ENCODE assay signal across 14 cellular contexts in genomic region chr17:42071810-42072209, GRCh38. TPM values are rescaled to one million over a fixed set of nuclear protein-coding genes. Genes with fewer than 3 reads are reported as not detected.
DNase-seq lines count a peak whose midpoint lies in the region; ATAC-seq, FAIRE-seq and TF ChIP-seq lines count a peak whose summit lies in the region.
"Had no signal": no experiment of that assay in that cellular context is flagged by ENCODE, and none has a peak within 500 bp of the region (broad histone marks: within the 10 kb centered on the region; RNA-seq: fewer than 3 reads in every experiment).

No MANE protein-coding gene starts in this region.

- intact Hi-C loops in activated CD4-positive, alpha-beta T cell treated with anti-CD3 and anti-CD28 coated beads for 36 hours (cut with DNase I, micrococcal nuclease), result no loop called here

- H3K36me3 ChIP-seq in MM.1S (replicated peaks; ENCODE audit: insufficient read depth, low read length), result no peaks in the 10 kb centered on the region
- no peaks in the 10 kb centered on the region for H3K36me3 ChIP-seq in skeletal muscle satellite cell (ENCODE audit: insufficient read depth, low read length)

- no peaks in the 10 kb centered on the region for H3K79me2 ChIP-seq in MM.1S (ENCODE audit: low read length)

- no peak for FAIRE-seq in GM12891 (lab: Jason Lieb, UNC)
- FAIRE-seq: HTR-8/SVneo had no signal

- H3K4me3 ChIP-seq in MM.1S (ENCODE audit: low read length) (no peak overlapping the region), skeletal muscle satellite cell (ENCODE audit: low read length) (no peak overlapping the region)

- no peaks in the 10 kb centered on the region for H3K9me2 ChIP-seq in MM.1S (replicated peaks; ENCODE audit: insufficient read depth, low read length)

- H3K9me3 ChIP-seq in MM.1S (replicated peaks; ENCODE audit: insufficient read depth, low read length) (no peaks in the 10 kb centered on the region), skeletal muscle satellite cell (replicated peaks; ENCODE audit: low read length) (no peaks in the 10 kb centered on the region)

- peak overlapping the region; percentile 18; the same call in 1 of the 2 replicates for H3K4me2 ChIP-seq in MM.1S (ENCODE audit: low read depth, low read length)
- peak overlapping the region; percentile 71 for H3K4me2 ChIP-seq in skeletal muscle satellite cell (ENCODE audit: low read length)

- H3K9ac ChIP-seq in MM.1S (ENCODE audit: low read length) (no peak overlapping the region), skeletal muscle satellite cell (ENCODE audit: low read depth, low read length) (no peak overlapping the region)

- CTCF ChIA-PET in activated CD4-positive, alpha-beta T cell treated with anti-CD3 and anti-CD28 coated beads for 36 hours (lab: Charles Lee), result interaction anchor here (0.6 to 1.3 kb wide), 4 partner anchors 24 to 110 kb away, joined by 3 to 5 read pairs (median 4); no protein-coding TSS in a partner anchor

- H3K9me3 Mint-ChIP-seq in activated CD4-positive, alpha-beta T cell treated with anti-CD3 and anti-CD28 coated beads for 36 hours (ENCODE audit: low read depth), result no peaks in the 10 kb centered on the region
- no peaks in the 10 kb centered on the region for H3K9me3 Mint-ChIP-seq in effector memory CD8-positive, alpha-beta T cell

- TF ChIP-seq CTCF in MM.1S (IDR thresholded peaks at IDR 0.05; ENCODE audit: low read length), result no peak

- no peak overlapping the region for H2AFZ ChIP-seq in MM.1S (ENCODE audit: low read length)

- no peak for DNase-seq in activated CD4-positive, alpha-beta T cell treated with anti-CD3 and anti-CD28 coated beads for 36 hours
- no peak for DNase-seq in activated CD4-positive, alpha-beta T cell treated with anti-CD3 and anti-CD28 coated beads for 48 hours
- DNase-seq in MM.1S (no peak), GM12891 (ENCODE audit: insufficient read length, low spot score) (no peak), 8988T (no peak)
- no peak for DNase-seq in effector memory CD8-positive, alpha-beta T cell
- DNase-seq: activated naive CD4-positive, alpha-beta T cell treated with anti-CD3 and anti-CD28 coated beads, Interleukin-2, amount 50 U/mL, for 16 hours; EL; NCI-H2081; T-helper 9 cell had no signal

- H3F3A ChIP-seq in MM.1S (ENCODE audit: insufficient read depth, low read length), result no peaks in the 10 kb centered on the region

- no peaks in the 10 kb centered on the region for H4K20me1 ChIP-seq in MM.1S (ENCODE audit: insufficient read depth, low read length)

- no peak overlapping the region for H3K27ac ChIP-seq in MM.1S (ENCODE audit: low read length)

- peaks cover 22% of the 10 kb centered on the region for H3K27me3 ChIP-seq in MM.1S (replicated peaks; ENCODE audit: insufficient read depth, low read length)
- peaks cover 35% of the 10 kb centered on the region for H3K27me3 ChIP-seq in skeletal muscle satellite cell (ENCODE audit: control insufficient read depth, insufficient read depth, low read length)

- no peaks in the 10 kb centered on the region for H3K36me3 Mint-ChIP-seq in activated CD4-positive, alpha-beta T cell treated with anti-CD3 and anti-CD28 coated beads for 36 hours (ENCODE audit: low read depth)
- H3K36me3 Mint-ChIP-seq in effector memory CD8-positive, alpha-beta T cell (ENCODE audit: insufficient read depth), result peaks cover 2% of the 10 kb centered on the region

- no peaks in the 10 kb centered on the region for H3K4me1 ChIP-seq in MM.1S (ENCODE audit: low read length)
- H3K4me1 ChIP-seq in skeletal muscle satellite cell (ENCODE audit: control insufficient read depth, insufficient read depth, low read length), result peaks cover 7% of the 10 kb centered on the region

- no peak for TF ChIP-seq POLR2A in GM12891 (IDR thresholded peaks at IDR 0.05; ENCODE audit: low read depth, low read length)

- ATAC-seq in activated CD4-positive, alpha-beta T cell treated with anti-CD3 and anti-CD28 coated beads for 36 hours, result no peak
- no peak for ATAC-seq in effector memory CD8-positive, alpha-beta T cell (replicated peaks)
- ATAC-seq in HG03196 (IDR thresholded peaks at IDR 0.05; ENCODE audit: unreplicated experiment), result no peak

- peaks cover 6% of the 10 kb centered on the region for H3K4me1 Mint-ChIP-seq in activated CD4-positive, alpha-beta T cell treated with anti-CD3 and anti-CD28 coated beads for 36 hours
- H3K4me1 Mint-ChIP-seq in effector memory CD8-positive, alpha-beta T cell (ENCODE audit: low read depth in 2 of 2), result peaks cover 0 to 7% of the 10 kb centered on the region in 2 donors

- POLR2A ChIA-PET in activated CD4-positive, alpha-beta T cell treated with anti-CD3 and anti-CD28 coated beads for 36 hours (lab: Charles Lee), result no interaction called here

- H3K4me3 Mint-ChIP-seq in activated CD4-positive, alpha-beta T cell treated with anti-CD3 and anti-CD28 coated beads for 36 hours, result peak overlapping the region; percentile 33
- peak overlapping the region; percentile 23 to 58 for H3K4me3 Mint-ChIP-seq in effector memory CD8-positive, alpha-beta T cell

- H3K27ac Mint-ChIP-seq in activated CD4-positive, alpha-beta T cell treated with anti-CD3 and anti-CD28 coated beads for 36 hours, result no peak overlapping the region
- H3K27ac Mint-ChIP-seq in effector memory CD8-positive, alpha-beta T cell, result peak overlapping the region; percentile 38 to 44

- H3K27me3 Mint-ChIP-seq in activated CD4-positive, alpha-beta T cell treated with anti-CD3 and anti-CD28 coated beads for 36 hours, result peaks cover 15% of the 10 kb centered on the region
- H3K27me3 Mint-ChIP-seq in effector memory CD8-positive, alpha-beta T cell, result peaks cover 23 to 68% of the 10 kb centered on the region in 2 donors

TF ChIP-seq in GM12891, 5 proteins besides CTCF, POLR2A, EP300 and RAD21:
- no peak for TF ChIP-seq POU2F2 (IDR thresholded peaks at IDR 0.05; ENCODE audit: low read depth, low read length)
- no peak for TF ChIP-seq SPI1 (IDR thresholded peaks at IDR 0.05; ENCODE audit: low read depth, low read length)
- no peak for TF ChIP-seq TAF1 (IDR thresholded peaks at IDR 0.05; ENCODE audit: low read depth, low read length)
- no peak for TF ChIP-seq PAX5 (IDR thresholded peaks at IDR 0.05; ENCODE audit: insufficient read depth, low read length, severe bottlenecking)
- no peak for TF ChIP-seq POLR2AphosphoS5 (IDR thresholded peaks at IDR 0.05; ENCODE audit: low read depth, low read length)

RNA-seq across cellular contexts. Expression of gene C17orf113, which starts 21.4 kb away (rescaled TPM):
- total RNA-seq in activated CD4-positive, alpha-beta T cell treated with anti-CD3 and anti-CD28 coated beads for 36 hours, result under 1 TPM; 0.19 to 0.32 TPM
- total RNA-seq in skeletal muscle satellite cell (2012; rRNA removed), result under 0.01 TPM in 2 replicates
- polyA plus RNA-seq in GM12891 (2012; ENCODE audit: low read depth, missing spikeins), result 0.19 TPM

RNA-seq across cellular contexts. Expression of gene ZNF385C, which starts 26.5 kb away (rescaled TPM):
- under 1 TPM; 0.23 to 0.30 TPM for total RNA-seq in activated CD4-positive, alpha-beta T cell treated with anti-CD3 and anti-CD28 coated beads for 36 hours
- not detected in 2 replicates for total RNA-seq in skeletal muscle satellite cell (2012; rRNA removed)
- 1.1 TPM for polyA plus RNA-seq in GM12891 (2012; ENCODE audit: low read depth, missing spikeins)

RNA-seq across cellular contexts. Expression of gene DHX58, which starts 40.7 kb away (rescaled TPM):
- 10 to 100 TPM; 23.8 to 31.1 TPM for total RNA-seq in activated CD4-positive, alpha-beta T cell treated with anti-CD3 and anti-CD28 coated beads for 36 hours
- total RNA-seq in skeletal muscle satellite cell (2012; rRNA removed), result 4.6 and 6.1 TPM in 2 replicates
- polyA plus RNA-seq in GM12891 (2012; ENCODE audit: low read depth, missing spikeins), result 21.0 TPM

RNA-seq across cellular contexts. Expression of gene KAT2A, which starts 49.4 kb away (rescaled TPM):
- total RNA-seq in activated CD4-positive, alpha-beta T cell treated with anti-CD3 and anti-CD28 coated beads for 36 hours, result 10 to 100 TPM; 46.2 to 54.8 TPM
- 14.4 and 15.0 TPM in 2 replicates for total RNA-seq in skeletal muscle satellite cell (2012; rRNA removed)
- polyA plus RNA-seq in GM12891 (2012; ENCODE audit: low read depth, missing spikeins), result 25.3 TPM

RNA-seq across cellular contexts. Expression of gene HSPB9, which starts 50.8 kb away (rescaled TPM):
- total RNA-seq in activated CD4-positive, alpha-beta T cell treated with anti-CD3 and anti-CD28 coated beads for 36 hours, result under 1 TPM; 0.09 to 0.11 TPM
- not detected in 2 replicates for total RNA-seq in skeletal muscle satellite cell (2012; rRNA removed)
- polyA plus RNA-seq in GM12891 (2012; ENCODE audit: low read depth, missing spikeins), result 0.14 TPM
- total RNA-seq: mononuclear cell had no signal
